22 cellular contexts compared by ENCODE assay signal in the genomic region with DNA sequence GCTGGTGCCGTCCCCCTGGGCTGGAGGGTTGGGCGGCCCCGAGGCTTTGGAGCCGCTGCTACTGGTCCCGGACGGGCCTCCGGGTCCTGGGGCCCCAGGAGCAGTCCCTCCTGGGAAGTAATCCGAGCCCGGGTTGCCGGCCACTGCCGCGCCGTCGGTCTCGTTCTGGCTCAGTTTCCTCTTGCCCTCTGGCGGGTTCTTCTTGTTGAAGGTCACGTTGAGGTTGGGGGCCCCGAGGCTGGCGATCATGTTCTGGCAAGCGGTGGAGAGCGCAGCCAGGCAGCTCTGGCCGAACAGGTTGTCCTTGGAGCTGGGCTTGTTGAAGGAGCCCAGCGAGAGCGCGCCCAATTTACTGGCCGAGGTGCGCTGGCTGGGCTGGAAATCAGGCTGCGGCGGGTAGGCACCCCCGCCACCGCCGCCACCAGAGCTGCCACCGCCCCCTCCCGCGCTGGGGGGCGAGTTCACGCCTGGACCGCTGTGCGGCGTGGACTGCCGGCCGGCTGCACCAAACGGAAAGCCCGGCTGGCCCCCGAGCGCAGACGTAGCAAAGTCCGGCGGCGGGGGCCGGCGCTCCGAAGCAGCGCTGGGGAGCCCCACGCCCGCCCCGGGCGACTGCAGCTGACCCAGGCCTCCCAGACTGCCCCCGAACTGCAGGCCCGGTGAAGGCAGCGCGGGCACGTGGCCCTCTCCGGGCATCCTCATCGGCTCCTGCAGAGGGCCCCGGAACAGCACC. TPM values are rescaled to one million over a fixed set of nuclear protein-coding genes. Genes with fewer than 3 reads are reported as not detected.
DNase-seq lines count a peak whose midpoint lies in the region; ATAC-seq, FAIRE-seq and TF ChIP-seq lines count a peak whose summit lies in the region.
"Had no signal": no experiment of that assay in that cellular context is flagged by ENCODE, and none has a peak within 500 bp of the region (broad histone marks: within the 10 kb centered on the region; RNA-seq: fewer than 3 reads in every experiment).

No MANE protein-coding gene starts in this region.

- H3F3A ChIP-seq in neural cell (ENCODE audit: insufficient read depth, low read length, poor library complexity, severe bottlenecking), result no peaks in the 10 kb centered on the region

- dilution Hi-C loops in mammary epithelial cell (cut with HindIII; ENCODE audit: low sequenced_read_pairs), result no loop called here

- DNase-seq in breast epithelium (ENCODE audit: low spot score in 2 of 2) (no peak), mammary epithelial cell (no peak), urothelium cell line (ENCODE audit: low spot score) (no peak), NCI-H1436 (lab: John Stamatoyannopoulos, UW) (no peak), ecto neural progenitor cell (ENCODE audit: low spot score) (no peak)
- no peak for DNase-seq in CD8-positive, alpha-beta T cell
- DNase-seq: activated CD4-positive, alpha-beta T cell treated with anti-CD3 and anti-CD28 coated beads for 4 hours; left lung; naive B cell; NCI-H187; NCI-H446 treated with DMSO at 0.1 percent for 48 hours; right lobe of liver; T-helper 9 cell had no signal

- no peak for ATAC-seq in gastroesophageal sphincter
- ATAC-seq in CD8-positive, alpha-beta T cell, result no peak
- ATAC-seq: left lung, right lobe of liver had no signal

- no peak for TF ChIP-seq CTCF in breast epithelium (IDR thresholded peaks at IDR 0.05)
- TF ChIP-seq CTCF in mammary epithelial cell (conservative IDR thresholded peaks at IDR 0.05 in 1 of 2, IDR thresholded peaks at IDR 0.05 in 1 of 2; ENCODE audit: extremely low read depth in 1 of 2, insufficient read depth in 1 of 2, low read depth in 1 of 2, low read length in 2 of 2), result no peak
- no peak for TF ChIP-seq CTCF in gastroesophageal sphincter (IDR thresholded peaks at IDR 0.05)
- TF ChIP-seq CTCF in neural cell (IDR thresholded peaks at IDR 0.05; ENCODE audit: poor library complexity, severe bottlenecking), result no peak
- no peak for TF ChIP-seq CTCF in CD8-positive, alpha-beta T cell (IDR thresholded peaks at IDR 0.05)

- H3K27me3 ChIP-seq in breast epithelium, result peaks cover 0 to 22% of the 10 kb centered on the region in 2 donors
- no peaks in the 10 kb centered on the region for H3K27me3 ChIP-seq in mammary epithelial cell (ENCODE audit: insufficient read depth, low read length)
- peaks cover 5% of the 10 kb centered on the region for H3K27me3 ChIP-seq in gastroesophageal sphincter
- no peaks in the 10 kb centered on the region for H3K27me3 ChIP-seq in neural cell (ENCODE audit: insufficient read depth, low read depth, low read length)
- peaks cover 9% of the 10 kb centered on the region for H3K27me3 ChIP-seq in CD8-positive, alpha-beta T cell (ENCODE audit: insufficient read depth, low read length)

- no peak for TF ChIP-seq POLR2A in breast epithelium (IDR thresholded peaks at IDR 0.05)
- TF ChIP-seq POLR2A in gastroesophageal sphincter (IDR thresholded peaks at IDR 0.05), result no peak

- H3K27me3 Mint-ChIP-seq in CD8-positive, alpha-beta T cell (ENCODE audit: low read depth), result peaks cover 2% of the 10 kb centered on the region

- no TSS peak for BruUV-seq in mammary epithelial cell (replicated peaks; lab: Mats Ljungman, UMichigan)

- intact Hi-C loops in breast epithelium (cut with DNase I; ENCODE audit: low total_unique reads) (no loop called here), mammary epithelial cell (cut with micrococcal nuclease) (no loop called here)
- intact Hi-C loops in CD8-positive, alpha-beta T cell (cut with DNase I, micrococcal nuclease), result no loop called here

- H3K36me3 Mint-ChIP-seq in CD8-positive, alpha-beta T cell, result no peaks in the 10 kb centered on the region
- H3K36me3 Mint-ChIP-seq: activated naive CD8-positive, alpha-beta T cell; naive B cell had no signal

- CTCF ChIA-PET in mammary epithelial cell (lab: Charles Lee; ENCODE audit: low non-redundant PET), result no interaction called here
- CTCF ChIA-PET in CD8-positive, alpha-beta T cell (lab: Charles Lee), result no interaction called here

- H3K9me2 ChIP-seq in neural cell (ENCODE audit: insufficient read depth, low read length), result no peaks in the 10 kb centered on the region

- H2AFZ ChIP-seq in mammary epithelial cell (ENCODE audit: low read depth, low read length), result no peak overlapping the region
- H2AFZ ChIP-seq in neural cell (ENCODE audit: low read depth, low read length), result no peak overlapping the region

- POLR2A ChIA-PET in CD8-positive, alpha-beta T cell (lab: Charles Lee), result no interaction called here

- peak overlapping the region in 2 of 3 donors; percentile 17 to 19 for H3K4me3 ChIP-seq in breast epithelium
- no peak overlapping the region for H3K4me3 ChIP-seq in mammary epithelial cell (replicated peaks in 1 of 3; ENCODE audit: insufficient read depth in 1 of 3, low read depth in 2 of 3, low read length in 3 of 3)
- peak overlapping the region; percentile 20 to 91 for H3K4me3 ChIP-seq in gastroesophageal sphincter
- H3K4me3 ChIP-seq in neural cell (ENCODE audit: low read length), result peak overlapping the region; percentile 80
- no peak overlapping the region for H3K4me3 ChIP-seq in CD8-positive, alpha-beta T cell (ENCODE audit: low read depth, low read length)
- H3K4me3 ChIP-seq: BLaER1, left lung, right lobe of liver had no signal

- H3K4me1 Mint-ChIP-seq in CD8-positive, alpha-beta T cell (ENCODE audit: low read depth), result peaks cover 8% of the 10 kb centered on the region

- H3K9ac ChIP-seq in mammary epithelial cell (ENCODE audit: insufficient read depth, low read length) (no peak overlapping the region), neural cell (ENCODE audit: low read length) (peak overlapping the region; percentile 93)
- H3K9ac ChIP-seq: BLaER1 had no signal

- no peak overlapping the region for H3K27ac Mint-ChIP-seq in CD8-positive, alpha-beta T cell
- H3K27ac Mint-ChIP-seq: activated naive CD8-positive, alpha-beta T cell; naive B cell had no signal

- H3K9me3 ChIP-seq in breast epithelium (no peaks in the 10 kb centered on the region), mammary epithelial cell (replicated peaks; ENCODE audit: insufficient read depth, low read length) (no peaks in the 10 kb centered on the region), gastroesophageal sphincter (no peaks in the 10 kb centered on the region), neural cell (ENCODE audit: low read length) (no peaks in the 10 kb centered on the region)
- no peaks in the 10 kb centered on the region for H3K9me3 ChIP-seq in CD8-positive, alpha-beta T cell (ENCODE audit: low read length)
- H3K9me3 ChIP-seq: left lung, right lobe of liver had no signal

- no peak for TF ChIP-seq EP300 in gastroesophageal sphincter (IDR thresholded peaks at IDR 0.05)
- no peak for TF ChIP-seq EP300 in neural cell (conservative IDR thresholded peaks at IDR 0.05; ENCODE audit: poor library complexity, severe bottlenecking)

- H3K27ac ChIP-seq in breast epithelium, result no peak overlapping the region
- no peak overlapping the region for H3K27ac ChIP-seq in mammary epithelial cell (ENCODE audit: insufficient read depth, low read depth, low read length)
- H3K27ac ChIP-seq in gastroesophageal sphincter, result peak overlapping the region; percentile 15 to 97 (median 92)
- no peak overlapping the region for H3K27ac ChIP-seq in neural cell (ENCODE audit: low read length)
- no peak overlapping the region for H3K27ac ChIP-seq in CD8-positive, alpha-beta T cell (ENCODE audit: low read depth, low read length)
- H3K27ac ChIP-seq: 22Rv1, BLaER1, left lung, right lobe of liver had no signal

- in situ Hi-C loops in mammary epithelial cell (cut with MboI; ENCODE audit: low sequenced_read_pairs in 2 of 2), result no loop called here

- H3K36me3 ChIP-seq in breast epithelium (no peaks in the 10 kb centered on the region), mammary epithelial cell (ENCODE audit: insufficient read depth, low read length) (no peaks in the 10 kb centered on the region), gastroesophageal sphincter (peaks cover 0 to 11% of the 10 kb centered on the region in 2 donors), neural cell (ENCODE audit: insufficient read depth, low read length) (no peaks in the 10 kb centered on the region)
- no peaks in the 10 kb centered on the region for H3K36me3 ChIP-seq in CD8-positive, alpha-beta T cell (ENCODE audit: insufficient read depth, low read length)
- H3K36me3 ChIP-seq: right lobe of liver had no signal

- peak; percentile 13 for FAIRE-seq in urothelium cell line (lab: Jason Lieb, UNC)
- FAIRE-seq: colon, GM18507, GM19239 had no signal

- peaks cover 0 to 5% of the 10 kb centered on the region in 2 donors for H3K4me1 ChIP-seq in breast epithelium
- peaks cover 18% of the 10 kb centered on the region for H3K4me1 ChIP-seq in mammary epithelial cell (ENCODE audit: insufficient read depth, low read length)
- H3K4me1 ChIP-seq in gastroesophageal sphincter, result peaks cover 0 to 82% (median 27%) of the 10 kb centered on the region in 3 donors
- peaks cover 12% of the 10 kb centered on the region for H3K4me1 ChIP-seq in CD8-positive, alpha-beta T cell (ENCODE audit: insufficient read depth, low read length)

- peaks cover 5% of the 10 kb centered on the region for H4K20me1 ChIP-seq in mammary epithelial cell (ENCODE audit: insufficient read depth, low read length)
- H4K20me1 ChIP-seq in neural cell (ENCODE audit: insufficient read depth), result no peaks in the 10 kb centered on the region

- 75% methylated on average over 10 of the region's 66 CpGs for WGBS in mammary epithelial cell (ENCODE audit: low coverage, missing lambda C conversion rate)
- 93% methylated on average over 3 of the region's 66 CpGs; no CpG with 5 or more reads in 1 of the 2 donors for WGBS in gastroesophageal sphincter (ENCODE audit: low coverage in 1 of 2), 2 donors

- no peak for TF ChIP-seq RAD21 in neural cell (conservative IDR thresholded peaks at IDR 0.05)

- H3K4me2 ChIP-seq in mammary epithelial cell (ENCODE audit: insufficient read depth, low read depth, low read length) (no peak overlapping the region), neural cell (ENCODE audit: low read length) (no peak overlapping the region)
- H3K4me2 ChIP-seq: BLaER1 had no signal

- peaks cover 53% of the 10 kb centered on the region for H3K79me2 ChIP-seq in mammary epithelial cell (ENCODE audit: insufficient read depth, low read length)
- peaks cover 79% of the 10 kb centered on the region for H3K79me2 ChIP-seq in neural cell (replicated peaks; ENCODE audit: insufficient read depth, low read length)

- H3K9me3 Mint-ChIP-seq in CD8-positive, alpha-beta T cell, result no peaks in the 10 kb centered on the region
- H3K9me3 Mint-ChIP-seq: naive B cell had no signal

- no peak overlapping the region for H3K4me3 Mint-ChIP-seq in CD8-positive, alpha-beta T cell
- H3K4me3 Mint-ChIP-seq: activated naive CD8-positive, alpha-beta T cell had no signal

TF ChIP-seq in neural cell, 6 proteins besides CTCF, POLR2A, EP300 and RAD21 (continues in another document):
- no peak for TF ChIP-seq POLR2AphosphoS5 (IDR thresholded peaks at IDR 0.05)

RNA-seq across cellular contexts. Expression of a gene that starts 3.6 kb away (rescaled TPM):
- total RNA-seq in breast epithelium (1 to 10 TPM; 2.0 to 4.7 (median 3.2) TPM), mammary epithelial cell (10 to 100 TPM in 1 of 2 donors, 1 to 10 TPM in 1; 1.5 to 14.0 TPM), gastroesophageal sphincter (10 to 100 TPM; 13.4 to 52.8 (median 28.5) TPM)
- polyA plus RNA-seq in mammary epithelial cell (7.2 TPM), neural cell (7.3 and 7.6 TPM in 2 replicates)
- polyA minus RNA-seq in mammary epithelial cell (5.8 TPM), neural cell (18.0 and 24.4 TPM in 2 replicates)
- total RNA-seq in CD8-positive, alpha-beta T cell, result under 1 TPM; 0.36 to 0.38 TPM
- total RNA-seq: HT-29 had no signal

Comparison
In these comparisons a context has a peak if more than half of its experiments do, and no peak if none do; other contexts are left out.
1. H3K4me3 ChIP-seq: peak in breast epithelium (2 of 3), gastroesophageal sphincter (2 of 2) and neural cell (single experiment); none in mammary epithelial cell (0 of 3) and CD8-positive, alpha-beta T cell (single experiment).
2. H3K27ac ChIP-seq: peak in gastroesophageal sphincter (4 of 4); none in breast epithelium (0 of 2), mammary epithelial cell (single experiment), neural cell (single experiment) and CD8-positive, alpha-beta T cell (single experiment).